In genomic region chr5:81313686-81314085, GRCh38 we compare ENCODE assay signal across 30 cellular contexts.
"Had no signal": no experiment of that assay in that cellular context is flagged by ENCODE, and none has a peak within 500 bp of the region (broad histone marks: within the 10 kb centered on the region; RNA-seq: fewer than 3 reads in every experiment).

No MANE protein-coding gene starts in this region.

- DNase-seq: activated CD4-positive, alpha-beta memory T cell treated with anti-CD3 and anti-CD28 coated beads for 36 hours; activated CD4-positive, alpha-beta T cell treated with anti-CD3 and anti-CD28 coated beads, Interleukin-2, amount 10 ng/mL, durations not matched to agents 24 days and 14 days; activated CD8-positive, alpha-beta memory T cell treated with anti-CD3 and anti-CD28 coated beads, Interleukin-2, amount 50 U/mL, for 4 hours; activated gamma-delta T cell; activated naive CD4-positive, alpha-beta T cell treated with anti-CD3 and anti-CD28 coated beads, Interleukin-2, amount 10 ng/mL, durations not matched to agents 7 days and 5 days; activated naive CD8-positive, alpha-beta T cell treated with anti-CD3 and anti-CD28 coated beads, Interleukin-2, amount 10 ng/mL, durations not matched to agents 7 days and 5 days; activated T-cell treated with anti-CD3 and anti-CD28 coated beads, Interleukin-2, amount 50 U/mL, for 1 hour; amniotic stem cell; caudate nucleus; cortex of kidney; effector memory CD8-positive, alpha-beta T cell; gastrocnemius medialis; left cardiac atrium; left ventricle myocardium superior; mammary epithelial cell; naive thymus-derived CD4-positive, alpha-beta T cell; ovary; right lobe of liver; stimulated activated CD4-positive, alpha-beta T cell treated with anti-CD3 and anti-CD28 coated beads, Interleukin-12 subunit alpha, Interleukin-12 subunit beta, amount 100 ng/mL, for 4 hours; stimulated activated CD4-positive, alpha-beta T cell treated with anti-CD3 and anti-CD28 coated beads, Interleukin-4, amount 100 ng/mL, for 1 hour; stimulated activated naive CD8-positive, alpha-beta T cell treated with anti-CD3 and anti-CD28 coated beads, Interleukin-15, Interleukin-2, amounts not matched to agents 100 U/mL and 50 U/mL, for 24 hours; T-helper 9 cell; testis; transverse colon; uterus; WERI-Rb-1 had no signal

- ATAC-seq: activated CD4-positive, CD25-positive, alpha-beta regulatory T cell treated with anti-CD3 and anti-CD28 coated beads, Interleukin-2, amount 50 U/mL, for 24 hours; effector memory CD8-positive, alpha-beta T cell; esophagus mucosa; gastrocnemius medialis; left cardiac atrium; left ventricle myocardium superior; naive thymus-derived CD4-positive, alpha-beta T cell; stimulated activated naive CD8-positive, alpha-beta T cell treated with anti-CD3 and anti-CD28 coated beads, Interleukin-15, Interleukin-2, amounts not matched to agents 100 U/mL and 50 U/mL, for 24 hours had no signal

- H2AFZ ChIP-seq: hepatocyte had no signal

- H3K9me3 ChIP-seq: gastrocnemius medialis, ovary, right lobe of liver, testis, transverse colon, uterus had no signal

- H3K4me1 ChIP-seq: gastrocnemius medialis, testis, transverse colon, uterus had no signal

- H3K4me2 ChIP-seq: hepatocyte had no signal

- H3K27ac ChIP-seq: gastrocnemius medialis, hepatocyte, ovary, right lobe of liver, skin epidermis, testis, transverse colon, uterus, WERI-Rb-1 had no signal

- H3K36me3 ChIP-seq: ovary, uterus had no signal

- H3K4me3 ChIP-seq: gastrocnemius medialis, hepatocyte, ovary, right lobe of liver, skin epidermis, testis, transverse colon, uterus had no signal

- H3K27me3 ChIP-seq: gastrocnemius medialis, hepatocyte, ovary, right lobe of liver, testis, transverse colon, uterus had no signal
